Comparison of ENCODE assay signal across 15 cellular contexts in genomic region chr7:6167004-6167551, GRCh38.
DNase-seq lines count a peak whose midpoint lies in the region; ATAC-seq and TF ChIP-seq lines count a peak whose summit lies in the region.
"Had no signal": no experiment of that assay in that cellular context is flagged by ENCODE, and none has a peak within 500 bp of the region (broad histone marks: within the 10 kb centered on the region; RNA-seq: fewer than 3 reads in every experiment).

No MANE protein-coding gene starts in this region.

- H3K27ac Mint-ChIP-seq in endothelial cell (ENCODE audit: unreplicated experiment): peak overlapping the region; percentile 48
- H3K27ac Mint-ChIP-seq in nephron progenitor cell: peak overlapping the region; percentile 96
- H3K27ac Mint-ChIP-seq: activated CD4-positive, alpha-beta T cell treated with anti-CD3 and anti-CD28 coated beads, Interleukin-2, amount 10 ng/mL, durations not matched to agents 7 days and 5 days had no signal

- H3K27me3 ChIP-seq in BE2C: no peaks in the 10 kb centered on the region
- H3K27me3 ChIP-seq: colonic mucosa, ovary had no signal

- H3K4me1 ChIP-seq in BE2C: peaks cover 52% of the 10 kb centered on the region
- H3K4me1 ChIP-seq: colonic mucosa had no signal

- H3K4me3 ChIP-seq in BE2C (ENCODE audit: low read depth, low read length): peak overlapping the region; percentile 21
- H3K4me3 ChIP-seq: colonic mucosa, ovary had no signal

- peaks cover 1% of the 10 kb centered on the region for H3K27me3 Mint-ChIP-seq in endothelial cell (ENCODE audit: unreplicated experiment)
- no peaks in the 10 kb centered on the region for H3K27me3 Mint-ChIP-seq in nephron progenitor cell (ENCODE audit: low read depth, poor library complexity)
- H3K27me3 Mint-ChIP-seq: activated CD4-positive, alpha-beta T cell treated with anti-CD3 and anti-CD28 coated beads, Interleukin-2, amount 10 ng/mL, durations not matched to agents 7 days and 5 days had no signal

- H3K4me3 Mint-ChIP-seq in endothelial cell (ENCODE audit: unreplicated experiment) (no peak overlapping the region), nephron progenitor cell (peak overlapping the region; percentile 66)
- H3K4me3 Mint-ChIP-seq: activated CD4-positive, alpha-beta T cell treated with anti-CD3 and anti-CD28 coated beads, Interleukin-2, amount 10 ng/mL, durations not matched to agents 7 days and 5 days had no signal

- no peak for ATAC-seq in GM21619 (IDR thresholded peaks at IDR 0.05; ENCODE audit: unreplicated experiment)

- no peaks in the 10 kb centered on the region for H3K9me3 ChIP-seq in BE2C
- H3K9me3 ChIP-seq: colonic mucosa, ovary had no signal

- H3K36me3 Mint-ChIP-seq in endothelial cell (ENCODE audit: low read depth, unreplicated experiment) (peaks cover 18% of the 10 kb centered on the region), nephron progenitor cell (ENCODE audit: low read depth) (peaks cover 16% of the 10 kb centered on the region)

- peaks cover 46% of the 10 kb centered on the region for H3K36me3 ChIP-seq in BE2C
- H3K36me3 ChIP-seq: colonic mucosa, ovary had no signal

- H3K9me3 Mint-ChIP-seq in endothelial cell (ENCODE audit: unreplicated experiment): no peaks in the 10 kb centered on the region
- no peaks in the 10 kb centered on the region for H3K9me3 Mint-ChIP-seq in nephron progenitor cell
- H3K9me3 Mint-ChIP-seq: activated CD4-positive, alpha-beta T cell treated with anti-CD3 and anti-CD28 coated beads, Interleukin-2, amount 10 ng/mL, durations not matched to agents 7 days and 5 days had no signal

- H3K4me1 Mint-ChIP-seq in endothelial cell (ENCODE audit: unreplicated experiment) (peaks cover 5% of the 10 kb centered on the region), nephron progenitor cell (peaks cover 77% of the 10 kb centered on the region)

- DNase-seq in BE2C (peak; percentile 87), NCI-H1694 treated with DMSO at 0.1 percent for 48 hours (lab: John Stamatoyannopoulos, UW) (peak; percentile 2), endothelial cell (ENCODE audit: low spot score) (no peak), nephron progenitor cell (peak; percentile 32), HuH-7.5 (ENCODE audit: low spot score) (no peak), SHP77 (lab: John Stamatoyannopoulos, UW) (no peak), globus pallidus (ENCODE audit: low spot score) (no peak)
- DNase-seq: activated CD4-positive, alpha-beta T cell treated with anti-CD3 and anti-CD28 coated beads, Interleukin-2, amount 10 ng/mL, durations not matched to agents 7 days and 5 days; activated T-cell treated with anti-CD3 and anti-CD28 coated beads, Interleukin-2, amount 50 U/mL, for 1 hour; colonic mucosa; midbrain; ovary; SIG-M5; T-helper 9 cell had no signal

- TF ChIP-seq CTCF in BE2C (IDR thresholded peaks at IDR 0.05; ENCODE audit: low read depth, low read length) (no peak), endothelial cell (IDR thresholded peaks at IDR 0.05; ENCODE audit: unreplicated experiment) (no peak), nephron progenitor cell (IDR thresholded peaks at IDR 0.05) (no peak)

Comparison
In these comparisons a context has a peak if more than half of its experiments do, and no peak if none do; other contexts are left out.
1. DNase-seq: peak in BE2C (single experiment), NCI-H1694 treated with DMSO at 0.1 percent for 48 hours (single experiment) and nephron progenitor cell (single experiment); none in endothelial cell (single experiment), HuH-7.5 (single experiment), SHP77 (0 of 2) and globus pallidus (single experiment).